In genomic region chr17:34847939-34848338, GRCh38 we compare ENCODE assay signal across 18 cellular contexts.
"Had no signal": no experiment of that assay in that cellular context is flagged by ENCODE, and none has a peak within 500 bp of the region (broad histone marks: within the 10 kb centered on the region; RNA-seq: fewer than 3 reads in every experiment).

No MANE protein-coding gene starts in this region.

- H3K9me3 ChIP-seq: esophagus squamous epithelium, left lung, ovary, stomach, thoracic aorta had no signal

- H3K36me3 ChIP-seq: esophagus squamous epithelium, left lung, ovary, stomach, thoracic aorta had no signal

- H3K4me1 ChIP-seq: esophagus squamous epithelium, left lung, stomach had no signal

- H3K27me3 ChIP-seq: esophagus squamous epithelium, left lung, ovary, stomach had no signal

- DNase-seq: activated CD4-positive, alpha-beta T cell treated with anti-CD3 and anti-CD28 coated beads for 4 hours; activated CD8-positive, alpha-beta T cell treated with anti-CD3 and anti-CD28 coated beads for 36 hours; activated gamma-delta T cell; activated naive CD8-positive, alpha-beta T cell treated with anti-CD3 and anti-CD28 coated beads for 36 hours; activated T-cell treated with anti-CD3 and anti-CD28 coated beads, Interleukin-2, amount 50 U/mL, for 4 hours; amygdala; cortex of kidney; effector CD8-positive, alpha-beta T cell; esophagus squamous epithelium; hypothalamus; kidney; left lung; mammary epithelial cell; ovary; stimulated activated CD4-positive, alpha-beta T cell treated with anti-CD3 and anti-CD28 coated beads, Interleukin-1b, Interleukin-23, amount 100 ng/mL, for 48 hours; stomach had no signal

- ATAC-seq: activated CD8-positive, alpha-beta T cell treated with anti-CD3 and anti-CD28 coated beads for 36 hours; activated T-cell treated with anti-CD3 and anti-CD28 coated beads, Interleukin-2, amount 50 U/mL, for 4 hours; left lung; WTC11 had no signal

- H3K27ac ChIP-seq: esophagus squamous epithelium, ovary, stomach, thoracic aorta had no signal

- H3K4me3 ChIP-seq: esophagus squamous epithelium, left lung, ovary, stomach, thoracic aorta had no signal
